ENCODE assay signal across 19 cellular contexts in genomic region chr18:10128906-10129305, GRCh38.
DNase-seq lines count a peak whose midpoint lies in the region; ATAC-seq and TF ChIP-seq lines count a peak whose summit lies in the region.
"Had no signal": no experiment of that assay in that cellular context is flagged by ENCODE, and none has a peak within 500 bp of the region (broad histone marks: within the 10 kb centered on the region; RNA-seq: fewer than 3 reads in every experiment).

No MANE protein-coding gene starts in this region.

- ATAC-seq in left colon: peak; percentile 70
- no peak for ATAC-seq in HG02759 (IDR thresholded peaks at IDR 0.05; ENCODE audit: unreplicated experiment)
- no peak for ATAC-seq in Right ventricle myocardium superior (ENCODE audit: poor library complexity)

- peaks cover 22% of the 10 kb centered on the region for H3K4me1 ChIP-seq in parathyroid adenoma
- H3K4me1 ChIP-seq: BLaER1 had no signal

- no peak overlapping the region for H3K27ac ChIP-seq in parathyroid adenoma
- H3K27ac ChIP-seq: BLaER1 had no signal

- H3K4me3 ChIP-seq in AG10803 (ENCODE audit: low read length) (no peak overlapping the region), parathyroid adenoma (ENCODE audit: low read depth, low read length) (no peak overlapping the region)
- H3K4me3 ChIP-seq: BLaER1 had no signal

- no peak for TF ChIP-seq CTCF in AG10803 (conservative IDR thresholded peaks at IDR 0.05; ENCODE audit: low read length)
- no peak for TF ChIP-seq CTCF in HFFc6 (IDR thresholded peaks at IDR 0.05)
- TF ChIP-seq CTCF in parathyroid adenoma (IDR thresholded peaks at IDR 0.05): no peak

- no peaks in the 10 kb centered on the region for H3K79me2 ChIP-seq in parathyroid adenoma

- intact Hi-C loops in left colon (cut with DNase I, micrococcal nuclease) (no loop called here), Right ventricle myocardium superior (cut with DNase I) (no loop called here)

- H3K9me3 Mint-ChIP-seq in HFFc6: no peaks in the 10 kb centered on the region
- H3K9me3 Mint-ChIP-seq: CD4-positive, alpha-beta memory T cell had no signal

- no peaks in the 10 kb centered on the region for H3K36me3 Mint-ChIP-seq in HFFc6 (ENCODE audit: low read depth)
- H3K36me3 Mint-ChIP-seq: CD4-positive, alpha-beta memory T cell had no signal

- DNase-seq in AG10803 (ENCODE audit: low read depth): peak; percentile 52
- peak; percentile 27 for DNase-seq in HFFc6
- no peak for DNase-seq in left colon
- no peak for DNase-seq in NCI-H187 treated with DMSO at 0.1 percent for 48 hours (lab: John Stamatoyannopoulos, UW)
- DNase-seq in H4 (ENCODE audit: low spot score): no peak
- DNase-seq in Right ventricle myocardium superior: no peak
- DNase-seq: CD4-positive, alpha-beta memory T cell; Kasumi-1; MM.1S; NCI-H1092 treated with DMSO at 0.1 percent for 48 hours; NCI-H146; NCI-H2081; NCI-H510A; NCI-H774; OCI-M1; SHP77 treated with DMSO at 0.1 percent for 48 hours had no signal

- no peak overlapping the region; the same call in 1 of the 2 replicates for H3K4me3 Mint-ChIP-seq in HFFc6
- H3K4me3 Mint-ChIP-seq: CD4-positive, alpha-beta memory T cell had no signal

- H3K36me3 ChIP-seq in parathyroid adenoma (ENCODE audit: control insufficient read depth, insufficient read depth, low read length): no peaks in the 10 kb centered on the region
- H3K36me3 ChIP-seq: BLaER1 had no signal

- no peaks in the 10 kb centered on the region; the same call in 1 of the 2 replicates for H3K4me1 Mint-ChIP-seq in HFFc6 (ENCODE audit: low read depth)

- H3K27me3 ChIP-seq in parathyroid adenoma (ENCODE audit: control insufficient read depth, insufficient read depth, low read length): no peaks in the 10 kb centered on the region

- no peaks in the 10 kb centered on the region for H3K9me3 ChIP-seq in parathyroid adenoma (ENCODE audit: control insufficient read depth, low read length)
- H3K9me3 ChIP-seq: BLaER1 had no signal

- peaks cover 7% of the 10 kb centered on the region for H3K27me3 Mint-ChIP-seq in HFFc6 (ENCODE audit: insufficient read depth)

- no peak overlapping the region for H3K9ac ChIP-seq in parathyroid adenoma
- H3K9ac ChIP-seq: BLaER1 had no signal

- H2AFZ ChIP-seq in parathyroid adenoma: peak overlapping the region; percentile 39

- H3K4me2 ChIP-seq in parathyroid adenoma (ENCODE audit: low read length): no peak overlapping the region
- H3K4me2 ChIP-seq: BLaER1 had no signal

- no peak overlapping the region for H3K27ac Mint-ChIP-seq in HFFc6

Comparison
In these comparisons a context has a peak if more than half of its experiments do, and no peak if none do; other contexts are left out.
1. DNase-seq: peak in AG10803 (single experiment) and HFFc6 (single experiment); none in left colon (0 of 2), NCI-H187 treated with DMSO at 0.1 percent for 48 hours (single experiment), H4 (single experiment) and Right ventricle myocardium superior (single experiment).